In genomic region chr12:93266-94005, GRCh38 we compare ENCODE assay signal across 23 cellular contexts. TPM values are rescaled to one million over a fixed set of nuclear protein-coding genes. Genes with fewer than 3 reads are reported as not detected.
DNase-seq lines count a peak whose midpoint lies in the region; ATAC-seq, FAIRE-seq and TF ChIP-seq lines count a peak whose summit lies in the region.
"Had no signal": no experiment of that assay in that cellular context is flagged by ENCODE, and none has a peak within 500 bp of the region (broad histone marks: within the 10 kb centered on the region; RNA-seq: fewer than 3 reads in every experiment).

No MANE protein-coding gene starts in this region.

- no peak overlapping the region for H3K4me3 Mint-ChIP-seq in activated naive CD4-positive, alpha-beta T cell treated with anti-CD3 and anti-CD28 coated beads, Interleukin-2, amount 10 ng/mL, durations not matched to agents 7 days and 5 days
- H3K4me3 Mint-ChIP-seq: CD14-positive monocyte, H9 had no signal

- CTCF ChIA-PET in K562 (lab: Yijun Ruan, JAX; ENCODE audit: low intra/inter-chr PET ratio): no interaction called here
- CTCF ChIA-PET in activated naive CD4-positive, alpha-beta T cell treated with anti-CD3 and anti-CD28 coated beads, Interleukin-2, amount 10 ng/mL, durations not matched to agents 7 days and 5 days (lab: Charles Lee): no interaction called here

- intact Hi-C loops in K562 (cut with micrococcal nuclease): no loop called here

- H3K9me3 ChIP-seq in BLaER1 (peaks cover 37% of the 10 kb centered on the region), Karpas-422 (ENCODE audit: low read length) (peaks cover 9% of the 10 kb centered on the region), K562 (replicated peaks; ENCODE audit: control insufficient read depth, insufficient read depth, low read depth, low read length) (peaks cover 2% of the 10 kb centered on the region; the same call in 1 of the 2 replicates)
- H3K9me3 ChIP-seq: Peyer's patch, SJCRH30 had no signal

- H3K36me3 ChIP-seq in BLaER1: no peaks in the 10 kb centered on the region
- H3K36me3 ChIP-seq in Karpas-422 (ENCODE audit: insufficient read depth, low read length): no peaks in the 10 kb centered on the region
- no peaks in the 10 kb centered on the region for H3K36me3 ChIP-seq in K562 (ENCODE audit: control insufficient read depth, insufficient read depth, low read length)
- H3K36me3 ChIP-seq: Peyer's patch, SJCRH30 had no signal

- BruUV-seq in K562 (replicated peaks; lab: Mats Ljungman, UMichigan): no TSS peak

- TF ChIP-seq RAD21 in K562 (CRISPR knock-in tag; conservative IDR thresholded peaks at IDR 0.05 in 1 of 2, IDR thresholded peaks at IDR 0.05 in 1 of 2): no peak

- TF ChIP-seq CTCF in K562 (IDR thresholded peaks at IDR 0.05 in 2 of 3, conservative IDR thresholded peaks at IDR 0.05 in 1 of 3; ENCODE audit: insufficient read depth in 2 of 3, low read depth in 1 of 3, low read length in 3 of 3): no peak

- H3K9me3 Mint-ChIP-seq in activated naive CD4-positive, alpha-beta T cell treated with anti-CD3 and anti-CD28 coated beads, Interleukin-2, amount 10 ng/mL, durations not matched to agents 7 days and 5 days: peaks cover 6% of the 10 kb centered on the region

- in situ Hi-C loops in K562 (cut with MboI): no loop called here

- no peak for TF ChIP-seq POLR2A in K562 (conservative IDR thresholded peaks at IDR 0.05)

- H3K4me2 ChIP-seq in BLaER1: peak overlapping the region; percentile 31
- no peak overlapping the region for H3K4me2 ChIP-seq in Karpas-422 (ENCODE audit: low read depth, low read length, poor library complexity, severe bottlenecking)
- no peak overlapping the region for H3K4me2 ChIP-seq in K562 (ENCODE audit: insufficient read depth, low read length)

- no peak for FAIRE-seq in K562 (lab: Jason Lieb, UNC)
- FAIRE-seq: D721Med had no signal

- H3K4me1 ChIP-seq in BLaER1: peaks cover 24% of the 10 kb centered on the region
- peaks cover 4% of the 10 kb centered on the region for H3K4me1 ChIP-seq in Karpas-422 (ENCODE audit: low read length)
- no peaks in the 10 kb centered on the region; a peak in 1 of 5 replicates for H3K4me1 ChIP-seq in K562 (replicated peaks in 1 of 2; ENCODE audit: control insufficient read depth in 2 of 2, insufficient read depth in 2 of 2, low read length in 2 of 2)
- H3K4me1 ChIP-seq: Peyer's patch, SJCRH30 had no signal

- H3K27me3 ChIP-seq in BLaER1 (no peaks in the 10 kb centered on the region), Karpas-422 (ENCODE audit: low read length) (peaks cover 4% of the 10 kb centered on the region; the same call in 1 of the 2 replicates), K562 (ENCODE audit: control insufficient read depth in 2 of 2, insufficient read depth in 2 of 2, low read length in 2 of 2) (peaks cover 0 to 12% of the 10 kb centered on the region in 2 experiments; a peak in 2 of 5 replicates)
- H3K27me3 ChIP-seq: Peyer's patch, SJCRH30 had no signal

- no peaks in the 10 kb centered on the region for H3K9me1 ChIP-seq in K562 (ENCODE audit: control insufficient read depth, insufficient read depth, low read length)

- no peak overlapping the region for H3K27ac Mint-ChIP-seq in activated naive CD4-positive, alpha-beta T cell treated with anti-CD3 and anti-CD28 coated beads, Interleukin-2, amount 10 ng/mL, durations not matched to agents 7 days and 5 days
- H3K27ac Mint-ChIP-seq: CD14-positive monocyte, H9 had no signal

- POLR2A ChIA-PET in K562 (lab: Yijun Ruan, JAX): interaction anchor here (0.6 to 0.7 kb wide), 2 partner anchors 9 to 158 kb away, joined by 3 read pairs; no protein-coding TSS in a partner anchor

- ATAC-seq in K562 (no peak), GM19397 (IDR thresholded peaks at IDR 0.05; ENCODE audit: unreplicated experiment) (no peak)

- WGBS in K562 (ENCODE audit: insufficient coverage, low coverage, missing lambda C conversion rate): 22% methylated on average over 4 of the region's 6 CpGs

- DNase-seq in Karpas-422 (peak; percentile 60), K562 (ENCODE audit: extremely low read depth in 1 of 4, low spot score in 3 of 4) (no peak), mesenteric fat pad (ENCODE audit: low spot score) (peak; percentile 33), DMS79 (lab: John Stamatoyannopoulos, UW) (no peak)
- DNase-seq in activated naive CD4-positive, alpha-beta T cell treated with anti-CD3 and anti-CD28 coated beads, Interleukin-2, amount 10 ng/mL, durations not matched to agents 7 days and 5 days: no peak
- DNase-seq: AML-193, DMS53, EL, H9, MM.1S, NCI-H1092 treated with DMSO at 0.1 percent for 48 hours, NCI-H146, NCI-H2029 treated with DMSO at 0.1 percent for 48 hours, NCI-H226, NCI-H524, NCI-H82, Peyer's patch, SJCRH30 had no signal

- H4K20me1 ChIP-seq in BLaER1 (no peaks in the 10 kb centered on the region), Karpas-422 (ENCODE audit: insufficient read depth, low read depth, low read length) (no peaks in the 10 kb centered on the region), K562 (replicated peaks; ENCODE audit: control insufficient read depth, insufficient read depth, low read length) (no peaks in the 10 kb centered on the region)

- H3K79me2 ChIP-seq in Karpas-422 (ENCODE audit: low read length) (no peaks in the 10 kb centered on the region), K562 (ENCODE audit: control insufficient read depth, insufficient read depth, low read length) (no peaks in the 10 kb centered on the region)

- no peaks in the 10 kb centered on the region for H3K4me1 Mint-ChIP-seq in activated naive CD4-positive, alpha-beta T cell treated with anti-CD3 and anti-CD28 coated beads, Interleukin-2, amount 10 ng/mL, durations not matched to agents 7 days and 5 days

- H3K4me3 ChIP-seq in BLaER1 (no peak overlapping the region), Karpas-422 (ENCODE audit: low read length) (no peak overlapping the region), K562 (no peak overlapping the region)
- H3K4me3 ChIP-seq: Peyer's patch, SJCRH30 had no signal

- H3K9ac ChIP-seq in BLaER1 (no peak overlapping the region), Karpas-422 (ENCODE audit: low read length) (no peak overlapping the region), K562 (ENCODE audit: insufficient read depth in 1 of 2, low read depth in 2 of 2, low read length in 2 of 2) (no peak overlapping the region)

- H2AFZ ChIP-seq in Karpas-422 (ENCODE audit: low read length) (no peak overlapping the region), K562 (ENCODE audit: low read depth, low read length) (no peak overlapping the region)

- no peaks in the 10 kb centered on the region for H3K9me2 ChIP-seq in Karpas-422 (replicated peaks; ENCODE audit: insufficient read depth, low read length)

- peaks cover 22% of the 10 kb centered on the region for H3K27me3 Mint-ChIP-seq in activated naive CD4-positive, alpha-beta T cell treated with anti-CD3 and anti-CD28 coated beads, Interleukin-2, amount 10 ng/mL, durations not matched to agents 7 days and 5 days

- no peak for TF ChIP-seq EP300 in K562 (IDR thresholded peaks at IDR 0.05; ENCODE audit: low read length)

- H3K36me3 Mint-ChIP-seq in activated naive CD4-positive, alpha-beta T cell treated with anti-CD3 and anti-CD28 coated beads, Interleukin-2, amount 10 ng/mL, durations not matched to agents 7 days and 5 days: no peaks in the 10 kb centered on the region
- H3K36me3 Mint-ChIP-seq: CD14-positive monocyte had no signal

- H3K27ac ChIP-seq in BLaER1: no peak overlapping the region
- no peak overlapping the region for H3K27ac ChIP-seq in Karpas-422 (ENCODE audit: low read length)
- no peak overlapping the region for H3K27ac ChIP-seq in K562 (ENCODE audit: extremely low read depth, low read depth, low read length)
- H3K27ac ChIP-seq: Peyer's patch, SJCRH30 had no signal

TF ChIP-seq in K562, 482 proteins besides CTCF, POLR2A, EP300 and RAD21:
- TF ChIP-seq MXD1 (CRISPR knock-in tag; IDR thresholded peaks at IDR 0.05; ENCODE audit: borderline replicate concordance, poor library complexity, severe bottlenecking) (no peak), ZNF316 (IDR thresholded peaks at IDR 0.05) (0 out of 2 replicates have a peak, but pooled peaks have one; percentile 3)

RNA-seq across cellular contexts. Expression of gene IQSEC3, which starts 26.9 kb away (rescaled TPM):
- not detected in 2 replicates for total RNA-seq in Karpas-422 (2014; rRNA removed; shearing (Covaris generic); ENCODE audit: low replicate concordance)
- total RNA-seq in K562 (2011; cell fraction: chromatin; rRNA removed; ENCODE audit: low replicate concordance): 0.25 and 0.62 TPM in 2 replicates
- 0.39 and 0.50 TPM in 2 replicates for total RNA-seq in K562 (2011; cell fraction: nucleolus; rRNA removed)
- 0.23 and 0.37 TPM in 2 replicates for total RNA-seq in K562 (2011; cell fraction: nucleoplasm; rRNA removed)
- total RNA-seq in K562 (2014; rRNA removed): 0.04 and 0.14 TPM in 2 replicates
- total RNA-seq in K562 (2014; rRNA removed; fragmentation: Illumina TruSeq; extraction: Trizol): not detected in 2 replicates
- total RNA-seq in K562 (2015; rRNA removed; fragmentation: Illumina TruSeq; extraction: Trizol): under 0.01 and 0.04 TPM in 2 replicates
- total RNA-seq in K562 (2021): 0.07 and 0.11 TPM in 2 replicates
- polyA plus RNA-seq in K562 (2011; rRNA removed): 0.11 and 0.25 TPM in 2 replicates
- polyA plus RNA-seq in K562 (2011; cell fraction: cytosol; rRNA removed): 0.04 and 0.24 TPM in 2 replicates
- polyA plus RNA-seq in K562 (2011; cell fraction: nucleus; rRNA removed): 0.63 and 1.0 TPM in 2 replicates
- polyA plus RNA-seq in K562 (2012): 0.09 and 0.14 TPM in 2 replicates
- 0.04 TPM in 1 of 2 replicates, not detected in the other for polyA plus RNA-seq in K562 (2014; fragmentation: Illumina TruSeq; extraction: Trizol)
- polyA plus RNA-seq in K562 (2014; fragmentation: Nextera tagmentation; extraction: Ambion mirVana): not detected
- 0.04 and 0.15 TPM in 2 replicates for polyA plus RNA-seq in K562 (2014; rRNA removed)
- 0.07 TPM in 1 of 2 replicates, not detected in the other for polyA minus RNA-seq in K562 (2011; rRNA and poly(A)+ RNA removed)
- 0.38 TPM in 1 of 2 replicates, not detected in the other for polyA minus RNA-seq in K562 (2011; cell fraction: cytosol; rRNA and poly(A)+ RNA removed)
- 0.40 and 0.56 TPM in 2 replicates for polyA minus RNA-seq in K562 (2011; cell fraction: nucleus; rRNA and poly(A)+ RNA removed)
- 8.1 TPM for total RNA-seq in mesenteric fat pad
- total RNA-seq: A172, SJCRH30 had no signal
- polyA plus RNA-seq: CD14-positive monocyte had no signal

Comparison
In these comparisons a context has a peak if more than half of its experiments do, and no peak if none do; other contexts are left out.
1. DNase-seq: peak in Karpas-422 (single experiment) and mesenteric fat pad (single experiment); none in K562 (0 of 4), DMS79 (single experiment) and activated naive CD4-positive, alpha-beta T cell treated with anti-CD3 and anti-CD28 coated beads, Interleukin-2, amount 10 ng/mL, durations not matched to agents 7 days and 5 days (single experiment).